8 cellular contexts compared by ENCODE assay signal in the genomic region with DNA sequence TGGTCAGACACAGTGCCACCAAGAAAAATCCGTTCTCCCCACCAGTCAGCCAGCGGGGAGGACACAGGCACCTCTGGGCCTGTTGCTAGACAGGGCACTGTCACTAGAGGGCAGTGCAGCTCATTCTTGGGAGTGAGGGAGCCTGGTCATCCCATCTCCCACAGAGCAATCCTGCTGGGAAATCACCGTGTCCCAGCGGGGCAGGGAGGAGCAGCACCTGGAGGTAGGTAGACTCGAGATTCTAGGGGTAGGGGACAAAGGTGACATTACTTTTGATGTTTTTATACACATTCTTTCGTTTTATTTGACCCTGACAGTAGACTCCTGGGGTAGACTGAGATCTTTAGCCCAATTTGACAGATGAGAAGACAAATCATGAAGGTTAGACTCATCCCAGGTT. TPM values are rescaled to one million over a fixed set of nuclear protein-coding genes. Genes with fewer than 3 reads are reported as not detected.
DNase-seq lines count a peak whose midpoint lies in the region; ATAC-seq lines count a peak whose summit lies in the region.

No MANE protein-coding gene starts in this region.

- no peak overlapping the region for H3K27ac ChIP-seq in caudate nucleus (ENCODE audit: low read depth, low read length)

- peak; percentile 75 for ATAC-seq in HG02943 (IDR thresholded peaks at IDR 0.05; ENCODE audit: low read depth, unreplicated experiment)
- peak; percentile 99 for ATAC-seq in left colon

- intact Hi-C loops in left colon (cut with DNase I, micrococcal nuclease) = loop anchor here in 1 of 2 donors (5.0 to 10.0 kb wide), 2 partner anchors 116 to 178 kb away; a partner anchor contains a TSS

- peak; percentile 33 to 52 for DNase-seq in SHP77 (lab: John Stamatoyannopoulos, UW)
- no peak for DNase-seq in SHP77 treated with DMSO at 0.1 percent for 48 hours (lab: John Stamatoyannopoulos, UW)
- DNase-seq in NCI-H2107 treated with DMSO at 0.1 percent for 48 hours (lab: John Stamatoyannopoulos, UW; ENCODE audit: unreplicated experiment) = peak; percentile 77
- DNase-seq in activated CD4-positive, CD25-positive, alpha-beta regulatory T cell (lab: John Stamatoyannopoulos, UW) = peak; percentile 6 to 58 (median 33)
- DNase-seq in caudate nucleus (lab: John Stamatoyannopoulos, UW) = peak in 57 of 61 donors; percentile 20 to 84 (median 60)
- DNase-seq in left colon = peak; percentile 63 to 82
- peak; percentile 44 to 68 for DNase-seq in stimulated activated CD4-positive, alpha-beta T cell treated with anti-CD3 and anti-CD28 coated beads, Interleukin-4, amount 100 ng/mL, for 4 hours

RNA-seq across cellular contexts. Expression of a gene that starts 6.7 kb away (rescaled TPM):
- total RNA-seq in left colon = under 1 TPM in 1 of 2 donors, not detected in 1; 0.17 TPM
